Comparison of ENCODE assay signal across 1 cellular context in genomic region chr5:155460501-155460931, GRCh38.
TF ChIP-seq lines count a peak whose summit lies in the region.

No MANE protein-coding gene starts in this region.

TF ChIP-seq in HepG2, 621 proteins besides CTCF, POLR2A, EP300 and RAD21 (continued from another document and continues in another):
- TF ChIP-seq GMEB2 (CRISPR knock-in tag; IDR thresholded peaks at IDR 0.05; ENCODE audit: low read depth) (no peak), ZNF547 (CRISPR knock-in tag; IDR thresholded peaks at IDR 0.05) (no peak), ZNF883 (CRISPR knock-in tag; IDR thresholded peaks at IDR 0.05; ENCODE audit: not compliant biosample characterization) (no peak), ZNF382 (CRISPR knock-in tag; IDR thresholded peaks at IDR 0.05; ENCODE audit: borderline replicate concordance) (no peak), SP4 (CRISPR knock-in tag; IDR thresholded peaks at IDR 0.05) (no peak), SIX4 (CRISPR knock-in tag; IDR thresholded peaks at IDR 0.05) (no peak), ZNF281 (CRISPR knock-in tag; IDR thresholded peaks at IDR 0.05; ENCODE audit: borderline replicate concordance) (no peak), ZNF761 (CRISPR knock-in tag; conservative IDR thresholded peaks at IDR 0.05) (no peak), ZNF782 (CRISPR knock-in tag; IDR thresholded peaks at IDR 0.05; ENCODE audit: borderline replicate concordance) (no peak), ZNF589 (CRISPR knock-in tag; conservative IDR thresholded peaks at IDR 0.05) (0 out of 2 replicates have a peak, but pooled peaks have one; percentile 62), ZNF180 (CRISPR knock-in tag; IDR thresholded peaks at IDR 0.05; ENCODE audit: borderline replicate concordance, low read depth) (no peak), MBNL3 (CRISPR knock-in tag; conservative IDR thresholded peaks at IDR 0.05) (no peak), ZBTB43 (CRISPR knock-in tag; conservative IDR thresholded peaks at IDR 0.05) (peak; percentile 49), NRL (CRISPR knock-in tag; IDR thresholded peaks at IDR 0.05; ENCODE audit: borderline replicate concordance) (no peak), GABPB1 (CRISPR knock-in tag; IDR thresholded peaks at IDR 0.05) (no peak), ZNF335 (CRISPR knock-in tag; IDR thresholded peaks at IDR 0.05) (no peak), NFKB2 (CRISPR knock-in tag; IDR thresholded peaks at IDR 0.05; ENCODE audit: borderline replicate concordance) (no peak), ZNF207 (IDR thresholded peaks at IDR 0.05; ENCODE audit: borderline replicate concordance) (no peak), ZNF24 (IDR thresholded peaks at IDR 0.05) (no peak; the same call in 1 of the 2 replicates), HINFP (CRISPR knock-in tag; IDR thresholded peaks at IDR 0.05; ENCODE audit: low read depth) (no peak), MYPOP (CRISPR knock-in tag; IDR thresholded peaks at IDR 0.05) (no peak), CCAR2 (optimal IDR thresholded peaks at IDR 0.05; ENCODE audit: low read depth, low read length) (no peak), ZGPAT (CRISPR knock-in tag; IDR thresholded peaks at IDR 0.05) (peak; percentile 96), MAFF (IDR thresholded peaks at IDR 0.05; ENCODE audit: low read depth, low read length) (peak; percentile 99), SKI (IDR thresholded peaks at IDR 0.05; ENCODE audit: partially characterized antibody) (no peak), MTF2 (CRISPR knock-in tag; IDR thresholded peaks at IDR 0.05; ENCODE audit: borderline replicate concordance) (no peak), ZMAT5 (CRISPR knock-in tag; IDR thresholded peaks at IDR 0.05; ENCODE audit: borderline replicate concordance, low read depth) (no peak), TFDP2 (CRISPR knock-in tag; IDR thresholded peaks at IDR 0.05) (peak; percentile 25; the same call in 1 of the 2 replicates), ZNF772 (CRISPR knock-in tag; IDR thresholded peaks at IDR 0.05) (no peak), ZNF770 (CRISPR knock-in tag; IDR thresholded peaks at IDR 0.05) (no peak), SUZ12 (IDR thresholded peaks at IDR 0.05; ENCODE audit: low read depth, low read length) (no peak), ZFP1 (CRISPR knock-in tag; IDR thresholded peaks at IDR 0.05) (0 out of 2 replicates have a peak, but pooled peaks have one; percentile 17), ZNF878 (CRISPR knock-in tag; IDR thresholded peaks at IDR 0.05) (peak; percentile 78; the same call in 1 of the 2 replicates), ZBTB2 (CRISPR knock-in tag; IDR thresholded peaks at IDR 0.05; ENCODE audit: low read depth) (no peak), TFDP1 (CRISPR knock-in tag; IDR thresholded peaks at IDR 0.05; ENCODE audit: borderline replicate concordance) (no peak), IKZF5 (CRISPR knock-in tag; IDR thresholded peaks at IDR 0.05) (peak; percentile 54; the same call in 1 of the 2 replicates), RAD51 (IDR thresholded peaks at IDR 0.05; ENCODE audit: borderline replicate concordance) (no peak), ELK4 (CRISPR knock-in tag; IDR thresholded peaks at IDR 0.05; ENCODE audit: borderline replicate concordance) (no peak), ISX (CRISPR knock-in tag; conservative IDR thresholded peaks at IDR 0.05) (no peak), ZNF230 (CRISPR knock-in tag; IDR thresholded peaks at IDR 0.05) (no peak; the same call in 1 of the 2 replicates), NR2F6 (IDR thresholded peaks at IDR 0.05) (peak; percentile 66; the same call in 1 of the 2 replicates), NR2F6 (CRISPR knock-in tag; IDR thresholded peaks at IDR 0.05) (0 out of 2 replicates have a peak, but pooled peaks have one; percentile 41), XBP1 (CRISPR knock-in tag; IDR thresholded peaks at IDR 0.05) (no peak)
